Comparison of ENCODE assay signal across 8 cellular contexts in genomic region chr17:40139566-40140058, GRCh38. TPM values are rescaled to one million over a fixed set of nuclear protein-coding genes. Genes with fewer than 3 reads are reported as not detected.
DNase-seq lines count a peak whose midpoint lies in the region; ATAC-seq, FAIRE-seq and TF ChIP-seq lines count a peak whose summit lies in the region.

No MANE protein-coding gene starts in this region.

- TF ChIP-seq POLR2A in A549 (IDR thresholded peaks at IDR 0.05; ENCODE audit: low read length) (no peak), upper lobe of left lung (IDR thresholded peaks at IDR 0.05) (no peak)

- dilution Hi-C loops in mammary epithelial cell (cut with HindIII; ENCODE audit: low sequenced_read_pairs): no loop called here

- H3K36me3 ChIP-seq in HUES48 (ENCODE audit: control insufficient read depth, insufficient read depth, low read length): peaks cover 54% of the 10 kb centered on the region
- peaks cover 16% of the 10 kb centered on the region for H3K36me3 ChIP-seq in mammary epithelial cell (ENCODE audit: insufficient read depth, low read length)
- H3K36me3 ChIP-seq in lung (ENCODE audit: control insufficient read depth in 2 of 2, insufficient read depth in 2 of 2, low read length in 2 of 2): peaks cover 14 to 20% of the 10 kb centered on the region in 2 donors
- H3K36me3 ChIP-seq in upper lobe of left lung: peaks cover 0 to 58% (median 37%) of the 10 kb centered on the region in 4 donors

- POLR2A ChIA-PET in A549 (lab: Yijun Ruan, JAX): interaction anchor here (0.6 to 2.5 kb wide), 20 partner anchors 9 to 159 kb away, joined by 3 to 64 read pairs (median 4); partner anchors contain the start of genes MSL1, NR1D1, PSMD3 and THRA

- intact Hi-C loops in mammary epithelial cell (cut with micrococcal nuclease): loop anchor here (1.0 kb wide), 3 partner anchors 15 to 151 kb away; no protein-coding TSS in a partner anchor

- H3K9me3 ChIP-seq in A549 (no peaks in the 10 kb centered on the region), HUES48 (ENCODE audit: control insufficient read depth, insufficient read depth, low read length) (no peaks in the 10 kb centered on the region), mammary epithelial cell (replicated peaks; ENCODE audit: insufficient read depth, low read length) (no peaks in the 10 kb centered on the region), lung (ENCODE audit: control insufficient read depth in 2 of 2, insufficient read depth in 1 of 2, low read length in 1 of 2) (no peaks in the 10 kb centered on the region), upper lobe of left lung (no peaks in the 10 kb centered on the region)

- FAIRE-seq in A549 (lab: Jason Lieb, UNC): peak; percentile 7

- DNase-seq in A549 (ENCODE audit: low read depth in 1 of 2, low spot score in 1 of 2) (no peak), mammary epithelial cell (no peak), lung (ENCODE audit: low spot score) (peak; percentile 29), upper lobe of left lung (no peak), epidermal melanocyte (ENCODE audit: insufficient read length, low spot score) (no peak), NCI-H446 (lab: John Stamatoyannopoulos, UW) (no peak)

- in situ Hi-C loops in mammary epithelial cell (cut with MboI; ENCODE audit: low sequenced_read_pairs in 2 of 2): no loop called here

- no peak for TF ChIP-seq RAD21 in A549 (conservative IDR thresholded peaks at IDR 0.05 in 1 of 2, IDR thresholded peaks at IDR 0.05 in 1 of 2)

- H3K4me2 ChIP-seq in A549 (peak overlapping the region; percentile 85), mammary epithelial cell (ENCODE audit: insufficient read depth, low read depth, low read length) (peak overlapping the region; percentile 76)

- H3K9ac ChIP-seq in HUES48 (ENCODE audit: low read depth, low read length): peak overlapping the region; percentile 83
- H3K9ac ChIP-seq in mammary epithelial cell (ENCODE audit: insufficient read depth, low read length): peak overlapping the region; percentile 84

- H3K4me1 ChIP-seq in A549: peaks cover 16% of the 10 kb centered on the region; the same call in 2 of the 3 replicates
- peaks cover 10% of the 10 kb centered on the region; the same call in 1 of the 2 replicates for H3K4me1 ChIP-seq in HUES48 (ENCODE audit: control insufficient read depth, insufficient read depth, low read length)
- H3K4me1 ChIP-seq in mammary epithelial cell (ENCODE audit: insufficient read depth, low read length): peaks cover 17% of the 10 kb centered on the region
- no peaks in the 10 kb centered on the region for H3K4me1 ChIP-seq in lung (ENCODE audit: control insufficient read depth in 2 of 2, insufficient read depth in 2 of 2, low read length in 2 of 2)
- peaks cover 16 to 32% (median 17%) of the 10 kb centered on the region in 4 donors for H3K4me1 ChIP-seq in upper lobe of left lung

- WGBS in A549 (ENCODE audit: missing lambda C conversion rate): 12% methylated on average over 14 of the region's 14 CpGs
- 3% methylated on average over 14 of the region's 14 CpGs for WGBS in mammary epithelial cell (ENCODE audit: low coverage, missing lambda C conversion rate)
- WGBS in lung, 2 donors: 13 to 18% methylated on average over 14 of the region's 14 CpGs
- 12 to 14% methylated on average over 14 of the region's 14 CpGs for WGBS in upper lobe of left lung, 2 donors

- BruUV-seq in mammary epithelial cell (replicated peaks; lab: Mats Ljungman, UMichigan): TSS peak; percentile 65

- H2AFZ ChIP-seq in mammary epithelial cell (ENCODE audit: low read depth, low read length): peak overlapping the region; percentile 77

- TF ChIP-seq EP300 in A549 (IDR thresholded peaks at IDR 0.05): no peak
- no peak for TF ChIP-seq EP300 in upper lobe of left lung (IDR thresholded peaks at IDR 0.05)

- peak overlapping the region; percentile 91 to 98 for H3K27ac ChIP-seq in A549
- H3K27ac ChIP-seq in HUES48 (ENCODE audit: low read depth, low read length): peak overlapping the region; percentile 100
- peak overlapping the region; percentile 73 for H3K27ac ChIP-seq in mammary epithelial cell (ENCODE audit: insufficient read depth, low read depth, low read length)
- peak overlapping the region; percentile 69 to 99 for H3K27ac ChIP-seq in lung (ENCODE audit: low read depth in 1 of 2, low read length in 1 of 2)
- H3K27ac ChIP-seq in upper lobe of left lung: peak overlapping the region; percentile 93 to 99 (median 96)

- TF ChIP-seq CTCF in A549 (IDR thresholded peaks at IDR 0.05): no peak
- TF ChIP-seq CTCF in mammary epithelial cell (conservative IDR thresholded peaks at IDR 0.05 in 1 of 2, IDR thresholded peaks at IDR 0.05 in 1 of 2; ENCODE audit: extremely low read depth in 1 of 2, insufficient read depth in 1 of 2, low read depth in 1 of 2, low read length in 2 of 2): no peak
- TF ChIP-seq CTCF in lung (IDR thresholded peaks at IDR 0.05; ENCODE audit: control extremely low read depth, extremely low read depth): no peak
- TF ChIP-seq CTCF in upper lobe of left lung (IDR thresholded peaks at IDR 0.05): no peak

- H3K27me3 ChIP-seq in HUES48 (ENCODE audit: control insufficient read depth, insufficient read depth, low read length) (no peaks in the 10 kb centered on the region), mammary epithelial cell (ENCODE audit: insufficient read depth, low read length) (no peaks in the 10 kb centered on the region), lung (ENCODE audit: control insufficient read depth, insufficient read depth) (no peaks in the 10 kb centered on the region), upper lobe of left lung (no peaks in the 10 kb centered on the region)

- H4K20me1 ChIP-seq in mammary epithelial cell (ENCODE audit: insufficient read depth, low read length): no peaks in the 10 kb centered on the region

- peak; percentile 13 to 36 for ATAC-seq in A549
- ATAC-seq in GM19324 (IDR thresholded peaks at IDR 0.05; ENCODE audit: low FRiP score, unreplicated experiment): peak; percentile 7
- ATAC-seq in lung (ENCODE audit: insufficient read depth, low FRiP score): no peak
- peak in 1 of 2 donors; percentile 0 for ATAC-seq in upper lobe of left lung (ENCODE audit: low FRiP score in 2 of 2)

- H3K4me3 ChIP-seq in A549 (peak overlapping the region; percentile 58), HUES48 (ENCODE audit: low read depth, low read length) (peak overlapping the region; percentile 96), mammary epithelial cell (replicated peaks in 1 of 3; ENCODE audit: insufficient read depth in 1 of 3, low read depth in 2 of 3, low read length in 3 of 3) (peak overlapping the region; percentile 55 to 63 (median 55)), lung (peak overlapping the region; percentile 51), upper lobe of left lung (peak overlapping the region; percentile 27 to 95 (median 65))

- H3K79me2 ChIP-seq in mammary epithelial cell (ENCODE audit: insufficient read depth, low read length): peaks cover 72% of the 10 kb centered on the region

- CTCF ChIA-PET in A549 (lab: Yijun Ruan, JAX): interaction anchor here (0.6 to 9.2 kb wide), 14 partner anchors 9 to 164 kb away, joined by 3 to 77 read pairs (median 4); partner anchors contain the start of genes CSF3 and MSL1
- CTCF ChIA-PET in mammary epithelial cell (lab: Charles Lee; ENCODE audit: low non-redundant PET): interaction anchor here (1.0 kb wide), 1 partner anchor 27 kb away, joined by 3 read pairs; no protein-coding TSS in a partner anchor

RNA-seq across cellular contexts. Expression of gene CASC3, which starts 0.7 kb away (rescaled TPM):
- polyA plus RNA-seq in A549 (2011; rRNA removed) (62.8 and 67.9 TPM in 2 replicates), A549 (2017; fragmentation: RNase III; extraction: RNeasy Plus Mini Kit Qiagen cat#74134 plus additional on column Dnase treatment) (44.5 to 48.2 TPM (median 45.5 TPM) in 3 replicates), mammary epithelial cell (25.7 TPM), lung (10 to 100 TPM; 37.2 to 47.8 TPM)
- polyA plus RNA-seq in A549 (2012; cell fraction: cytosol; rRNA removed): 30.9 and 36.2 TPM in 2 replicates
- polyA plus RNA-seq in A549 (2012; cell fraction: nucleus; rRNA removed): 79.2 and 100 TPM in 2 replicates
- 51.1 and 56.5 TPM in 2 replicates for polyA minus RNA-seq in A549 (2011; rRNA and poly(A)+ RNA removed)
- total RNA-seq in mammary epithelial cell (10 to 100 TPM; 28.7 to 61.9 TPM), lung (10 to 100 TPM; 74.8 to 85.5 TPM), upper lobe of left lung (100 to 1,000 TPM in 2 of 6 donors, 10 to 100 TPM in 4; 52.2 to 141 (median 75.0) TPM)
- polyA minus RNA-seq in mammary epithelial cell: 74.9 TPM

RNA-seq across cellular contexts. Expression of gene MSL1, which starts 17.8 kb away (rescaled TPM):
- 87.8 and 95.1 TPM in 2 replicates for polyA plus RNA-seq in A549 (2011; rRNA removed)
- 24.3 and 30.5 TPM in 2 replicates for polyA plus RNA-seq in A549 (2012; cell fraction: cytosol; rRNA removed)
- polyA plus RNA-seq in A549 (2012; cell fraction: nucleus; rRNA removed): 28.3 and 28.4 TPM in 2 replicates
- polyA plus RNA-seq in A549 (2017; fragmentation: RNase III; extraction: RNeasy Plus Mini Kit Qiagen cat#74134 plus additional on column Dnase treatment): 60.4 to 70.1 TPM (median 64.8 TPM) in 3 replicates
- polyA minus RNA-seq in A549 (2011; rRNA and poly(A)+ RNA removed): 32.5 and 33.0 TPM in 2 replicates
- 10 to 100 TPM; 36.8 to 72.1 TPM for total RNA-seq in mammary epithelial cell
- polyA plus RNA-seq in mammary epithelial cell: 41.3 TPM
- 53.9 TPM for polyA minus RNA-seq in mammary epithelial cell
- 100 to 1,000 TPM in 1 of 2 donors, 10 to 100 TPM in 1; 84.8 to 111 TPM for total RNA-seq in lung
- 10 to 100 TPM; 73.2 to 84.6 TPM for polyA plus RNA-seq in lung
- 100 to 1,000 TPM in 3 of 6 donors, 10 to 100 TPM in 3; 57.6 to 240 (median 97.0) TPM for total RNA-seq in upper lobe of left lung

RNA-seq across cellular contexts. Expression of gene RAPGEFL1, which starts 37.7 kb away (rescaled TPM):
- polyA plus RNA-seq in A549 (2011; rRNA removed) (3.7 and 4.1 TPM in 2 replicates), A549 (2017; fragmentation: RNase III; extraction: RNeasy Plus Mini Kit Qiagen cat#74134 plus additional on column Dnase treatment) (4.7 to 4.8 TPM (median 4.8 TPM) in 3 replicates), mammary epithelial cell (24.3 TPM), lung (1 to 10 TPM; 8.4 to 9.4 TPM)
- 4.6 and 5.6 TPM in 2 replicates for polyA plus RNA-seq in A549 (2012; cell fraction: cytosol; rRNA removed)
- 43.7 and 49.2 TPM in 2 replicates for polyA plus RNA-seq in A549 (2012; cell fraction: nucleus; rRNA removed)
- polyA minus RNA-seq in A549 (2011; rRNA and poly(A)+ RNA removed): 5.9 and 6.8 TPM in 2 replicates
- total RNA-seq in mammary epithelial cell (10 to 100 TPM; 19.7 to 25.2 TPM), lung (1 to 10 TPM; 4.6 to 9.1 TPM), upper lobe of left lung (10 to 100 TPM in 4 of 6 donors, 1 to 10 TPM in 2; 7.6 to 44.0 (median 13.5) TPM)
- polyA minus RNA-seq in mammary epithelial cell: 45.6 TPM

RNA-seq across cellular contexts. Expression of gene NR1D1, which starts 39.2 kb away (rescaled TPM):
- polyA plus RNA-seq in A549 (2011; rRNA removed) (1.2 and 2.4 TPM in 2 replicates), A549 (2017; fragmentation: RNase III; extraction: RNeasy Plus Mini Kit Qiagen cat#74134 plus additional on column Dnase treatment) (3.0 to 4.6 TPM (median 4.4 TPM) in 3 replicates), mammary epithelial cell (7.9 TPM), lung (10 to 100 TPM in 1 of 2 donors, 1 to 10 TPM in 1; 8.7 to 19.6 TPM)
- 5.7 and 6.5 TPM in 2 replicates for polyA plus RNA-seq in A549 (2012; cell fraction: cytosol; rRNA removed)
- polyA plus RNA-seq in A549 (2012; cell fraction: nucleus; rRNA removed): 12.1 and 15.2 TPM in 2 replicates
- polyA minus RNA-seq in A549 (2011; rRNA and poly(A)+ RNA removed): 4.0 and 6.0 TPM in 2 replicates
- total RNA-seq in mammary epithelial cell (10 to 100 TPM in 1 of 2 donors, 1 to 10 TPM in 1; 2.0 to 25.9 TPM), lung (10 to 100 TPM in 1 of 2 donors, 1 to 10 TPM in 1; 3.2 to 19.4 TPM), upper lobe of left lung (10 to 100 TPM in 5 of 6 donors, 1 to 10 TPM in 1; 3.8 to 24.7 (median 15.8) TPM)
- 41.0 TPM for polyA minus RNA-seq in mammary epithelial cell
